ENCODE assay signal across 8 cellular contexts in the genomic region with DNA sequence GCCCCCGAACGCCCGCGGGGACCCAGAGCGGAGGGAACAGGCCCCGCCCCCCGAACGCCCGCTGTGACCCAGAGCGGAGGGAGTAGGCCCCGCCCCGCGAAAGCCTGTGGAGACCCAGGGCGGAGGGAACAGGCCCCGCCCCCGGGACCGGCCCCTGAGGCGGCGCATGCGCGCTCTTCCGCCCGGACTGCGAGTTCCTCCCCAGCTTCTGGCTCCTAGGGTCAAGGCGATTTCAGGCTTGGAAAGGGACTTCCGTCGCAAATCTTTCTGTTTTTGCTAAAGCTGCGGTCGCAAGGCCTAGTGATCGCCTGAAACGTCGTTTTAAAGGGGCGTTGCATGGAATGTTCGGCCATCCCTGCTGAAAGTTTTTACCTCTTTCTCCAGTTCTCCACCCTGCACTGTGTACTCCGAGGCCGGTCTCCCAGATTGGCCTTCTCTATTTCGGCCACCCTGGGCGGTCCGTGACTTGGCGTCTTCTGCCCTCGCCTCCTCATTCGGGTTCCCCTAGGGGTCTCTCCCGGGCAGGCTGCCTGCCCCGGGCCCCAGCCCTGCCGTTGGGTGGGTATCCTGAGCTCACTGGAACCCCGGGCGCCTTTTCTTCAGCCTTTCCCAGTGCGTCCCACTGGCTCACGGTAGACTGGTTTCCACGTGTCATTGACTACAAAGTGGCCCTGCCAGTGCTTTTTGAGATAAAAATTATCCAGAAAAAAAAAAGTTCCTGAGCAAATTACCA. TPM values are rescaled to one million over a fixed set of nuclear protein-coding genes. Genes with fewer than 3 reads are reported as not detected.
DNase-seq lines count a peak whose midpoint lies in the region; ATAC-seq, FAIRE-seq and TF ChIP-seq lines count a peak whose summit lies in the region.

No MANE protein-coding gene starts in this region.

- H3K4me2 ChIP-seq in DND-41 (ENCODE audit: insufficient read depth, low read length), result peak overlapping the region; percentile 95
- peak overlapping the region; percentile 64 for H3K4me2 ChIP-seq in Karpas-422 (ENCODE audit: low read depth, low read length, poor library complexity, severe bottlenecking)

- H3K36me3 ChIP-seq in DND-41 (ENCODE audit: insufficient read depth, low read length) (peaks cover 6% of the 10 kb centered on the region), Karpas-422 (ENCODE audit: insufficient read depth, low read length) (no peaks in the 10 kb centered on the region)
- H3K36me3 ChIP-seq in naive thymus-derived CD4-positive, alpha-beta T cell (ENCODE audit: control insufficient read depth in 2 of 3, insufficient read depth in 3 of 3, low read length in 3 of 3), result no peaks in the 10 kb centered on the region

- ATAC-seq in DND-41 (ENCODE audit: insufficient read depth, low read depth), result peak; percentile 83
- peak; percentile 89 for ATAC-seq in GM21825 (IDR thresholded peaks at IDR 0.05; ENCODE audit: unreplicated experiment)
- peak; percentile 99 for ATAC-seq in naive thymus-derived CD4-positive, alpha-beta T cell
- peak; percentile 99 for ATAC-seq in stimulated activated memory B cell treated with anti-CD40 and anti-IgM and Interleukin-4, amounts not matched to agents 10 μg/mL and 1 μg/mL and 100 μg/mL, for 72 hours

- peak overlapping the region; percentile 98 for H2AFZ ChIP-seq in DND-41 (ENCODE audit: low read depth, low read length)
- peak overlapping the region; percentile 97 for H2AFZ ChIP-seq in Karpas-422 (ENCODE audit: low read length)

- H3K9me2 ChIP-seq in Karpas-422 (replicated peaks; ENCODE audit: insufficient read depth, low read length), result no peaks in the 10 kb centered on the region

- TF ChIP-seq CTCF in DND-41 (IDR thresholded peaks at IDR 0.05; ENCODE audit: borderline replicate concordance, extremely low read depth, low read length, poor library complexity, severe bottlenecking), result peak; percentile 26

- H3K27me3 ChIP-seq in DND-41 (ENCODE audit: insufficient read depth, low read length, poor library complexity), result no peaks in the 10 kb centered on the region
- H3K27me3 ChIP-seq in Karpas-422 (ENCODE audit: low read length), result no peaks in the 10 kb centered on the region
- H3K27me3 ChIP-seq in naive thymus-derived CD4-positive, alpha-beta T cell (ENCODE audit: control insufficient read depth in 2 of 2, insufficient read depth in 2 of 2, low read length in 2 of 2), result no peaks in the 10 kb centered on the region

- POLR2A ChIA-PET in naive thymus-derived CD4-positive, alpha-beta T cell (lab: Charles Lee), result interaction anchor here (2.8 kb wide), 1 partner anchor 426 kb away, joined by 21 read pairs; a partner anchor contains a TSS

- H3K4me1 ChIP-seq in DND-41 (ENCODE audit: insufficient read depth, low read length), result peaks cover 76% of the 10 kb centered on the region
- H3K4me1 ChIP-seq in Karpas-422 (ENCODE audit: low read length), result peaks cover 8% of the 10 kb centered on the region
- peaks cover 8 to 13% of the 10 kb centered on the region in 2 donors for H3K4me1 ChIP-seq in naive thymus-derived CD4-positive, alpha-beta T cell (ENCODE audit: control insufficient read depth in 2 of 2, insufficient read depth in 2 of 2, low read length in 2 of 2)

- H3K27ac ChIP-seq in DND-41 (ENCODE audit: low read length), result peak overlapping the region; percentile 96
- H3K27ac ChIP-seq in Karpas-422 (ENCODE audit: low read length), result no peak overlapping the region
- H3K27ac ChIP-seq in naive thymus-derived CD4-positive, alpha-beta T cell (ENCODE audit: low read depth, low read length), result peak overlapping the region; percentile 77

- H3K9me3 Mint-ChIP-seq in activated T-helper 1 cell treated with anti-CD3 and anti-CD28 coated beads, Interleukin-12 subunit alpha, Interleukin-12 subunit beta, Interleukin-2, Interleukin-4 antibody, amounts not matched to agents 30 ng/mL and 10 ng/mL and 1 ng/mL, durations not matched to agents 14 hours and 24 hours and 36 hours, result no peaks in the 10 kb centered on the region
- H3K9me3 Mint-ChIP-seq in naive thymus-derived CD4-positive, alpha-beta T cell, result no peaks in the 10 kb centered on the region
- H3K9me3 Mint-ChIP-seq in stimulated activated memory B cell treated with anti-CD40 and anti-IgM and Interleukin-4, amounts not matched to agents 10 μg/mL and 1 μg/mL and 100 μg/mL, for 72 hours, result no peaks in the 10 kb centered on the region

- intact Hi-C loops in activated T-helper 1 cell treated with anti-CD3 and anti-CD28 coated beads, Interleukin-12 subunit alpha, Interleukin-12 subunit beta, Interleukin-2, Interleukin-4 antibody, amounts not matched to agents 30 ng/mL and 10 ng/mL and 1 ng/mL, durations not matched to agents 14 hours and 24 hours and 36 hours (cut with micrococcal nuclease), result loop anchor here (1.0 to 10.0 kb wide), 5 partner anchors 228 to 830 kb away; a partner anchor contains a TSS
- intact Hi-C loops in naive thymus-derived CD4-positive, alpha-beta T cell (cut with micrococcal nuclease), result loop anchor here (1.0 to 10.0 kb wide), 13 partner anchors 162 to 1958 kb away; a partner anchor contains a TSS

- CTCF ChIA-PET in naive thymus-derived CD4-positive, alpha-beta T cell (lab: Charles Lee), result interaction anchor here (0.6 to 0.7 kb wide), 2 partner anchors 131 to 244 kb away, joined by 3 read pairs; no protein-coding TSS in a partner anchor

- no peaks in the 10 kb centered on the region for H3K27me3 Mint-ChIP-seq in activated T-helper 1 cell treated with anti-CD3 and anti-CD28 coated beads, Interleukin-12 subunit alpha, Interleukin-12 subunit beta, Interleukin-2, Interleukin-4 antibody, amounts not matched to agents 30 ng/mL and 10 ng/mL and 1 ng/mL, durations not matched to agents 14 hours and 24 hours and 36 hours (ENCODE audit: insufficient read depth)
- no peaks in the 10 kb centered on the region for H3K27me3 Mint-ChIP-seq in naive thymus-derived CD4-positive, alpha-beta T cell
- H3K27me3 Mint-ChIP-seq in stimulated activated memory B cell treated with anti-CD40 and anti-IgM and Interleukin-4, amounts not matched to agents 10 μg/mL and 1 μg/mL and 100 μg/mL, for 72 hours, result peaks cover 2% of the 10 kb centered on the region

- H3K27ac Mint-ChIP-seq in activated T-helper 1 cell treated with anti-CD3 and anti-CD28 coated beads, Interleukin-12 subunit alpha, Interleukin-12 subunit beta, Interleukin-2, Interleukin-4 antibody, amounts not matched to agents 30 ng/mL and 10 ng/mL and 1 ng/mL, durations not matched to agents 14 hours and 24 hours and 36 hours, result peak overlapping the region; percentile 76
- peak overlapping the region; percentile 64 to 97 (median 85) for H3K27ac Mint-ChIP-seq in naive thymus-derived CD4-positive, alpha-beta T cell
- H3K27ac Mint-ChIP-seq in stimulated activated memory B cell treated with anti-CD40 and anti-IgM and Interleukin-4, amounts not matched to agents 10 μg/mL and 1 μg/mL and 100 μg/mL, for 72 hours, result peak overlapping the region; percentile 83

- H3K79me2 ChIP-seq in DND-41 (ENCODE audit: insufficient read depth, low read length), result peaks cover 49% of the 10 kb centered on the region
- H3K79me2 ChIP-seq in Karpas-422 (ENCODE audit: low read length), result no peaks in the 10 kb centered on the region

- peak; percentile 78 for FAIRE-seq in RCC 7860 (lab: Jason Lieb, UNC)

- peak; percentile 97 for DNase-seq in DND-41
- peak; percentile 94 for DNase-seq in Karpas-422
- peak; percentile 89 for DNase-seq in RCC 7860 (ENCODE audit: low spot score)
- DNase-seq in activated T-helper 1 cell treated with anti-CD3 and anti-CD28 coated beads, Interleukin-12 subunit alpha, Interleukin-12 subunit beta, Interleukin-2, Interleukin-4 antibody, amounts not matched to agents 30 ng/mL and 10 ng/mL and 1 ng/mL, durations not matched to agents 14 hours and 24 hours and 36 hours (ENCODE audit: low spot score), result peak; percentile 95
- peak; percentile 92 for DNase-seq in fibroblast of gingiva (ENCODE audit: low read depth)
- peak; percentile 89 to 97 (median 94) for DNase-seq in naive thymus-derived CD4-positive, alpha-beta T cell

- H3K9ac ChIP-seq in DND-41 (ENCODE audit: low read depth, low read length), result peak overlapping the region; percentile 86
- H3K9ac ChIP-seq in Karpas-422 (ENCODE audit: low read length), result peak overlapping the region; percentile 67

- H3K9me3 ChIP-seq in DND-41 (ENCODE audit: insufficient read depth, low read length, severe bottlenecking), result no peaks in the 10 kb centered on the region
- H3K9me3 ChIP-seq in Karpas-422 (ENCODE audit: low read length), result no peaks in the 10 kb centered on the region
- no peaks in the 10 kb centered on the region for H3K9me3 ChIP-seq in naive thymus-derived CD4-positive, alpha-beta T cell (ENCODE audit: control insufficient read depth in 2 of 3, low read length in 3 of 3)

- H3K4me3 ChIP-seq in DND-41 (ENCODE audit: low read depth in 1 of 2, low read length in 2 of 2) (peak overlapping the region; percentile 76 to 83), Karpas-422 (ENCODE audit: low read length) (peak overlapping the region; percentile 61)
- peak overlapping the region; percentile 72 for H3K4me3 ChIP-seq in naive thymus-derived CD4-positive, alpha-beta T cell (ENCODE audit: low read length)

- H3K4me3 Mint-ChIP-seq in activated T-helper 1 cell treated with anti-CD3 and anti-CD28 coated beads, Interleukin-12 subunit alpha, Interleukin-12 subunit beta, Interleukin-2, Interleukin-4 antibody, amounts not matched to agents 30 ng/mL and 10 ng/mL and 1 ng/mL, durations not matched to agents 14 hours and 24 hours and 36 hours, result peak overlapping the region; percentile 84
- peak overlapping the region; percentile 80 to 92 (median 89) for H3K4me3 Mint-ChIP-seq in naive thymus-derived CD4-positive, alpha-beta T cell
- H3K4me3 Mint-ChIP-seq in stimulated activated memory B cell treated with anti-CD40 and anti-IgM and Interleukin-4, amounts not matched to agents 10 μg/mL and 1 μg/mL and 100 μg/mL, for 72 hours, result peak overlapping the region; percentile 80

- H4K20me1 ChIP-seq in DND-41 (ENCODE audit: insufficient read depth, low read length) (peaks cover 6% of the 10 kb centered on the region; the same call in 1 of the 2 replicates), Karpas-422 (ENCODE audit: insufficient read depth, low read depth, low read length) (no peaks in the 10 kb centered on the region)

- peaks cover 1% of the 10 kb centered on the region for H3K36me3 Mint-ChIP-seq in activated T-helper 1 cell treated with anti-CD3 and anti-CD28 coated beads, Interleukin-12 subunit alpha, Interleukin-12 subunit beta, Interleukin-2, Interleukin-4 antibody, amounts not matched to agents 30 ng/mL and 10 ng/mL and 1 ng/mL, durations not matched to agents 14 hours and 24 hours and 36 hours (ENCODE audit: low read depth)
- H3K36me3 Mint-ChIP-seq in naive thymus-derived CD4-positive, alpha-beta T cell, result peaks cover 0 to 8% (median 0%) of the 10 kb centered on the region in 5 donors
- peaks cover 7% of the 10 kb centered on the region for H3K36me3 Mint-ChIP-seq in stimulated activated memory B cell treated with anti-CD40 and anti-IgM and Interleukin-4, amounts not matched to agents 10 μg/mL and 1 μg/mL and 100 μg/mL, for 72 hours

- H3K4me1 Mint-ChIP-seq in activated T-helper 1 cell treated with anti-CD3 and anti-CD28 coated beads, Interleukin-12 subunit alpha, Interleukin-12 subunit beta, Interleukin-2, Interleukin-4 antibody, amounts not matched to agents 30 ng/mL and 10 ng/mL and 1 ng/mL, durations not matched to agents 14 hours and 24 hours and 36 hours (ENCODE audit: low read depth), result peaks cover 28% of the 10 kb centered on the region
- peaks cover 15 to 36% (median 31%) of the 10 kb centered on the region in 7 donors for H3K4me1 Mint-ChIP-seq in naive thymus-derived CD4-positive, alpha-beta T cell
- H3K4me1 Mint-ChIP-seq in stimulated activated memory B cell treated with anti-CD40 and anti-IgM and Interleukin-4, amounts not matched to agents 10 μg/mL and 1 μg/mL and 100 μg/mL, for 72 hours, result peaks cover 32% of the 10 kb centered on the region

RNA-seq across cellular contexts. Expression of a gene that starts 0.4 kb away (rescaled TPM):
- 0.29 TPM in 1 of 2 replicates, not detected in the other for total RNA-seq in Karpas-422 (2014; rRNA removed; shearing (Covaris generic); ENCODE audit: low replicate concordance)
- 4.1 and 5.7 TPM in 2 replicates for total RNA-seq in activated T-helper 1 cell treated with anti-CD3 and anti-CD28 coated beads, Interleukin-12 subunit alpha, Interleukin-12 subunit beta, Interleukin-2, Interleukin-4 antibody, amounts not matched to agents 30 ng/mL and 10 ng/mL and 1 ng/mL, durations not matched to agents 14 hours and 24 hours and 36 hours
- 10 to 100 TPM in 1 of 5 experiments, 1 to 10 TPM in 4; 5.8 to 10.6 (median 9.3) TPM for total RNA-seq in naive thymus-derived CD4-positive, alpha-beta T cell
- polyA plus RNA-seq in naive thymus-derived CD4-positive, alpha-beta T cell, result 1 to 10 TPM; 6.8 to 7.5 TPM
